ENCODE assay signal across 2 cellular contexts in genomic region chr5:1727571-1727970, GRCh38.
TF ChIP-seq lines count a peak whose summit lies in the region.

No MANE protein-coding gene starts in this region.

TF ChIP-seq in GM23338, 12 proteins besides CTCF, POLR2A, EP300 and RAD21:
- TF ChIP-seq REST (IDR thresholded peaks at IDR 0.05; ENCODE audit: unreplicated experiment), result no peak
- TF ChIP-seq CREB1 (CRISPR knock-in tag; IDR thresholded peaks at IDR 0.05; ENCODE audit: low read depth), result no peak
- no peak for TF ChIP-seq ZNF114 (CRISPR knock-in tag; IDR thresholded peaks at IDR 0.05)
- no peak for TF ChIP-seq NANOG (IDR thresholded peaks at IDR 0.05; ENCODE audit: borderline replicate concordance)
- TF ChIP-seq, protein P1, sequence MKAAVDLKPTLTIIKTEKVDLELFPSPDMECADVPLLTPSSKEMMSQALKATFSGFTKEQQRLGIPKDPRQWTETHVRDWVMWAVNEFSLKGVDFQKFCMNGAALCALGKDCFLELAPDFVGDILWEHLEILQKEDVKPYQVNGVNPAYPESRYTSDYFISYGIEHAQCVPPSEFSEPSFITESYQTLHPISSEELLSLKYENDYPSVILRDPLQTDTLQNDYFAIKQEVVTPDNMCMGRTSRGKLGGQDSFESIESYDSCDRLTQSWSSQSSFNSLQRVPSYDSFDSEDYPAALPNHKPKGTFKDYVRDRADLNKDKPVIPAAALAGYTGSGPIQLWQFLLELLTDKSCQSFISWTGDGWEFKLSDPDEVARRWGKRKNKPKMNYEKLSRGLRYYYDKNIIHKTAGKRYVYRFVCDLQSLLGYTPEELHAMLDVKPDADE (IDR thresholded peaks at IDR 0.05), result no peak
- TF ChIP-seq, protein P2, sequence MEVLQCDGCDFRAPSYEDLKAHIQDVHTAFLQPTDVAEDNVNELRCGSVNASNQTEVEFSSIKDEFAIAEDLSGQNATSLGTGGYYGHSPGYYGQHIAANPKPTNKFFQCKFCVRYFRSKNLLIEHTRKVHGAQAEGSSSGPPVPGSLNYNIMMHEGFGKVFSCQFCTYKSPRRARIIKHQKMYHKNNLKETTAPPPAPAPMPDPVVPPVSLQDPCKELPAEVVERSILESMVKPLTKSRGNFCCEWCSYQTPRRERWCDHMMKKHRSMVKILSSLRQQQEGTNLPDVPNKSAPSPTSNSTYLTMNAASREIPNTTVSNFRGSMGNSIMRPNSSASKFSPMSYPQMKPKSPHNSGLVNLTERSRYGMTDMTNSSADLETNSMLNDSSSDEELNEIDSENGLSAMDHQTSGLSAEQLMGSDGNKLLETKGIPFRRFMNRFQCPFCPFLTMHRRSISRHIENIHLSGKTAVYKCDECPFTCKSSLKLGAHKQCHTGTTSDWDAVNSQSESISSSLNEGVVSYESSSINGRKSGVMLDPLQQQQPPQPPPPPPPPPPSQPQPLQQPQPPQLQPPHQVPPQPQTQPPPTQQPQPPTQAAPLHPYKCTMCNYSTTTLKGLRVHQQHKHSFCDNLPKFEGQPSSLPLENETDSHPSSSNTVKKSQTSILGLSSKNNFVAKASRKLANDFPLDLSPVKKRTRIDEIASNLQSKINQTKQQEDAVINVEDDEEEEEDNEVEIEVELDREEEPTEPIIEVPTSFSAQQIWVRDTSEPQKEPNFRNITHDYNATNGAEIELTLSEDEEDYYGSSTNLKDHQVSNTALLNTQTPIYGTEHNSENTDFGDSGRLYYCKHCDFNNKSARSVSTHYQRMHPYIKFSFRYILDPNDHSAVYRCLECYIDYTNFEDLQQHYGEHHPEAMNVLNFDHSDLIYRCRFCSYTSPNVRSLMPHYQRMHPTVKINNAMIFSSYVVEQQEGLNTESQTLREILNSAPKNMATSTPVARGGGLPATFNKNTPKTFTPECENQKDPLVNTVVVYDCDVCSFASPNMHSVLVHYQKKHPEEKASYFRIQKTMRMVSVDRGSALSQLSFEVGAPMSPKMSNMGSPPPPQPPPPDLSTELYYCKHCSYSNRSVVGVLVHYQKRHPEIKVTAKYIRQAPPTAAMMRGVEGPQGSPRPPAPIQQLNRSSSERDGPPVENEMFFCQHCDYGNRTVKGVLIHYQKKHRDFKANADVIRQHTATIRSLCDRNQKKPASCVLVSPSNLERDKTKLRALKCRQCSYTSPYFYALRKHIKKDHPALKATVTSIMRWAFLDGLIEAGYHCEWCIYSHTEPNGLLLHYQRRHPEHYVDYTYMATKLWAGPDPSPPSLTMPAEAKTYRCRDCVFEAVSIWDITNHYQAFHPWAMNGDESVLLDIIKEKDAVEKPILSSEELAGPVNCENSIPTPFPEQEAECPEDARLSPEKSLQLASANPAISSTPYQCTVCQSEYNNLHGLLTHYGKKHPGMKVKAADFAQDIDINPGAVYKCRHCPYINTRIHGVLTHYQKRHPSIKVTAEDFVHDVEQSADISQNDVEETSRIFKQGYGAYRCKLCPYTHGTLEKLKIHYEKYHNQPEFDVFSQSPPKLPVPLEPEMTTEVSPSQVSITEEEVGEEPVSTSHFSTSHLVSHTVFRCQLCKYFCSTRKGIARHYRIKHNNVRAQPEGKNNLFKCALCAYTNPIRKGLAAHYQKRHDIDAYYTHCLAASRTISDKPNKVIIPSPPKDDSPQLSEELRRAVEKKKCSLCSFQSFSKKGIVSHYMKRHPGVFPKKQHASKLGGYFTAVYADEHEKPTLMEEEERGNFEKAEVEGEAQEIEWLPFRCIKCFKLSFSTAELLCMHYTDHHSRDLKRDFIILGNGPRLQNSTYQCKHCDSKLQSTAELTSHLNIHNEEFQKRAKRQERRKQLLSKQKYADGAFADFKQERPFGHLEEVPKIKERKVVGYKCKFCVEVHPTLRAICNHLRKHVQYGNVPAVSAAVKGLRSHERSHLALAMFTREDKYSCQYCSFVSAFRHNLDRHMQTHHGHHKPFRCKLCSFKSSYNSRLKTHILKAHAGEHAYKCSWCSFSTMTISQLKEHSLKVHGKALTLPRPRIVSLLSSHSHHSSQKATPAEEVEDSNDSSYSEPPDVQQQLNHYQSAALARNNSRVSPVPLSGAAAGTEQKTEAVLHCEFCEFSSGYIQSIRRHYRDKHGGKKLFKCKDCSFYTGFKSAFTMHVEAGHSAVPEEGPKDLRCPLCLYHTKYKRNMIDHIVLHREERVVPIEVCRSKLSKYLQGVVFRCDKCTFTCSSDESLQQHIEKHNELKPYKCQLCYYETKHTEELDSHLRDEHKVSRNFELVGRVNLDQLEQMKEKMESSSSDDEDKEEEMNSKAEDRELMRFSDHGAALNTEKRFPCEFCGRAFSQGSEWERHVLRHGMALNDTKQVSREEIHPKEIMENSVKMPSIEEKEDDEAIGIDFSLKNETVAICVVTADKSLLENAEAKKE (CRISPR knock-in tag; IDR thresholded peaks at IDR 0.05), result no peak
- no peak for TF ChIP-seq ZNF331 (CRISPR knock-in tag; IDR thresholded peaks at IDR 0.05; ENCODE audit: low read depth)
- no peak for TF ChIP-seq EZH2phosphoT487 (IDR thresholded peaks at IDR 0.05; ENCODE audit: unreplicated experiment)
- no peak for TF ChIP-seq POLR2AphosphoS5 (IDR thresholded peaks at IDR 0.05; ENCODE audit: low read depth)
- no peak for TF ChIP-seq JUNB (IDR thresholded peaks at IDR 0.05; ENCODE audit: unreplicated experiment)
- TF ChIP-seq STAT1 (IDR thresholded peaks at IDR 0.05; ENCODE audit: unreplicated experiment), result no peak
- no peak for TF ChIP-seq EZH2 (IDR thresholded peaks at IDR 0.05; ENCODE audit: low read depth, unreplicated experiment)

TF ChIP-seq in H1, 55 proteins besides CTCF, POLR2A, EP300 and RAD21 (continued from another document):
- TF ChIP-seq HDAC6 (IDR thresholded peaks at IDR 0.05; ENCODE audit: low read depth, low read length), result no peak
TF ChIP-seq in H1: peak in this region for 2.
